ENCODE assay signal across 9 cellular contexts in genomic region chr19:50347089-50347581, GRCh38. TPM values are rescaled to one million over a fixed set of nuclear protein-coding genes. Genes with fewer than 3 reads are reported as not detected.
DNase-seq lines count a peak whose midpoint lies in the region; ATAC-seq and TF ChIP-seq lines count a peak whose summit lies in the region.
"Not testable (repeated sequence)": the region's sequence is repeated elsewhere in the genome, so short reads cannot be mapped to it uniquely, and the experiment has no call there.
"Had no signal": no experiment of that assay in that cellular context is flagged by ENCODE, and none has a peak within 500 bp of the region (broad histone marks: within the 10 kb centered on the region; RNA-seq: fewer than 3 reads in every experiment).

No MANE protein-coding gene starts in this region.

- TF ChIP-seq CTCF in CD4-positive, alpha-beta T cell (IDR thresholded peaks at IDR 0.05), result not testable (repeated sequence)

- peak overlapping the region; percentile 21 for H3K27ac Mint-ChIP-seq in CD4-positive, alpha-beta T cell
- H3K27ac Mint-ChIP-seq in activated CD4-positive, alpha-beta T cell treated with anti-CD3 and anti-CD28 coated beads, Interleukin-2, amount 10 ng/mL, durations not matched to agents 24 days and 14 days, result peak overlapping the region; percentile 88
- peak overlapping the region; percentile 85 for H3K27ac Mint-ChIP-seq in activated naive CD4-positive, alpha-beta T cell treated with anti-CD3 and anti-CD28 coated beads, Interleukin-2, amount 10 ng/mL, durations not matched to agents 7 days and 5 days
- H3K27ac Mint-ChIP-seq in stimulated activated memory B cell treated with anti-CD40 and anti-IgM and Interleukin-4, amounts not matched to agents 10 μg/mL and 1 μg/mL and 100 μg/mL, for 72 hours, result peak overlapping the region; percentile 94

- H3K27me3 Mint-ChIP-seq in CD4-positive, alpha-beta T cell; activated CD4-positive, alpha-beta T cell treated with anti-CD3 and anti-CD28 coated beads, Interleukin-2, amount 10 ng/mL, durations not matched to agents 24 days and 14 days; activated naive CD4-positive, alpha-beta T cell treated with anti-CD3 and anti-CD28 coated beads, Interleukin-2, amount 10 ng/mL, durations not matched to agents 7 days and 5 days; stimulated activated memory B cell treated with anti-CD40 and anti-IgM and Interleukin-4, amounts not matched to agents 10 μg/mL and 1 μg/mL and 100 μg/mL, for 72 hours: not testable (repeated sequence)

- not testable (repeated sequence) for DNase-seq in CD4-positive, alpha-beta T cell; activated naive CD4-positive, alpha-beta T cell treated with anti-CD3 and anti-CD28 coated beads, Interleukin-2, amount 10 ng/mL, durations not matched to agents 7 days and 5 days
- DNase-seq in NOMO-1 treated with dmso at 0.1 percent for 144 hours (lab: John Stamatoyannopoulos, UW; ENCODE audit: unreplicated experiment) (peak; percentile 40), kidney tubule cell (ENCODE audit: low spot score) (peak; percentile 40)
- peak; percentile 72 for DNase-seq in activated CD4-positive, alpha-beta T cell treated with anti-CD3 and anti-CD28 coated beads, Interleukin-2, amount 10 ng/mL, durations not matched to agents 24 days and 14 days

- not testable (repeated sequence) for H3K36me3 Mint-ChIP-seq in CD4-positive, alpha-beta T cell (ENCODE audit: low read depth); activated CD4-positive, alpha-beta T cell treated with anti-CD3 and anti-CD28 coated beads, Interleukin-2, amount 10 ng/mL, durations not matched to agents 24 days and 14 days (ENCODE audit: low read depth)
- H3K36me3 Mint-ChIP-seq in activated naive CD4-positive, alpha-beta T cell treated with anti-CD3 and anti-CD28 coated beads, Interleukin-2, amount 10 ng/mL, durations not matched to agents 7 days and 5 days, result peaks cover 15% of the 10 kb centered on the region
- H3K36me3 Mint-ChIP-seq in stimulated activated memory B cell treated with anti-CD40 and anti-IgM and Interleukin-4, amounts not matched to agents 10 μg/mL and 1 μg/mL and 100 μg/mL, for 72 hours, result peaks cover 17% of the 10 kb centered on the region

- not testable (repeated sequence) for H3K9me3 ChIP-seq in CD4-positive, alpha-beta T cell (ENCODE audit: control insufficient read depth, low read length)

- CTCF ChIA-PET in CD4-positive, alpha-beta T cell (lab: Charles Lee), result not testable (repeated sequence)
- CTCF ChIA-PET in activated naive CD4-positive, alpha-beta T cell treated with anti-CD3 and anti-CD28 coated beads, Interleukin-2, amount 10 ng/mL, durations not matched to agents 7 days and 5 days (lab: Charles Lee), result interaction anchor here (3.4 kb wide), 1 partner anchor 10 kb away, joined by 11 read pairs; no protein-coding TSS in a partner anchor

- H3K4me3 Mint-ChIP-seq in CD4-positive, alpha-beta T cell, result peak overlapping the region; percentile 36
- H3K4me3 Mint-ChIP-seq in activated CD4-positive, alpha-beta T cell treated with anti-CD3 and anti-CD28 coated beads, Interleukin-2, amount 10 ng/mL, durations not matched to agents 24 days and 14 days, result peak overlapping the region; percentile 66
- peak overlapping the region; percentile 3 for H3K4me3 Mint-ChIP-seq in activated naive CD4-positive, alpha-beta T cell treated with anti-CD3 and anti-CD28 coated beads, Interleukin-2, amount 10 ng/mL, durations not matched to agents 7 days and 5 days
- peak overlapping the region; percentile 30 for H3K4me3 Mint-ChIP-seq in stimulated activated memory B cell treated with anti-CD40 and anti-IgM and Interleukin-4, amounts not matched to agents 10 μg/mL and 1 μg/mL and 100 μg/mL, for 72 hours

- POLR2A ChIA-PET in CD4-positive, alpha-beta T cell (lab: Charles Lee), result interaction anchor here (1.0 kb wide), 1 partner anchor 13 kb away, joined by 3 read pairs; no protein-coding TSS in a partner anchor

- intact Hi-C loops in CD4-positive, alpha-beta T cell (cut with DNase I, micrococcal nuclease), result not testable (repeated sequence)
- intact Hi-C loops in activated CD4-positive, alpha-beta T cell treated with anti-CD3 and anti-CD28 coated beads, Interleukin-2, amount 10 ng/mL, durations not matched to agents 24 days and 14 days (cut with micrococcal nuclease), result loop anchor here (1.0 kb wide), 2 partner anchors 14 to 17 kb away; no protein-coding TSS in a partner anchor

- ATAC-seq in CD4-positive, alpha-beta T cell (ENCODE audit: poor library complexity), result not testable (repeated sequence)
- peak; percentile 39 for ATAC-seq in GM18868 (IDR thresholded peaks at IDR 0.05; ENCODE audit: unreplicated experiment)
- ATAC-seq in HG03135 (IDR thresholded peaks at IDR 0.05; ENCODE audit: unreplicated experiment), result peak; percentile 52
- peak; percentile 70 for ATAC-seq in stimulated activated memory B cell treated with anti-CD40 and anti-IgM and Interleukin-4, amounts not matched to agents 10 μg/mL and 1 μg/mL and 100 μg/mL, for 72 hours

- H3K4me1 Mint-ChIP-seq in CD4-positive, alpha-beta T cell (ENCODE audit: low read depth), result not testable (repeated sequence)
- H3K4me1 Mint-ChIP-seq in activated CD4-positive, alpha-beta T cell treated with anti-CD3 and anti-CD28 coated beads, Interleukin-2, amount 10 ng/mL, durations not matched to agents 24 days and 14 days, result peaks cover 27% of the 10 kb centered on the region
- H3K4me1 Mint-ChIP-seq in activated naive CD4-positive, alpha-beta T cell treated with anti-CD3 and anti-CD28 coated beads, Interleukin-2, amount 10 ng/mL, durations not matched to agents 7 days and 5 days, result peaks cover 31% of the 10 kb centered on the region
- H3K4me1 Mint-ChIP-seq in stimulated activated memory B cell treated with anti-CD40 and anti-IgM and Interleukin-4, amounts not matched to agents 10 μg/mL and 1 μg/mL and 100 μg/mL, for 72 hours, result peaks cover 62% of the 10 kb centered on the region

- H3K27me3 ChIP-seq in CD4-positive, alpha-beta T cell (ENCODE audit: control insufficient read depth, insufficient read depth, low read length), result not testable (repeated sequence)

- H3K27ac ChIP-seq in CD4-positive, alpha-beta T cell (ENCODE audit: low read depth, low read length), result not testable (repeated sequence)

- not testable (repeated sequence) for H3K9me3 Mint-ChIP-seq in CD4-positive, alpha-beta T cell; activated CD4-positive, alpha-beta T cell treated with anti-CD3 and anti-CD28 coated beads, Interleukin-2, amount 10 ng/mL, durations not matched to agents 24 days and 14 days; activated naive CD4-positive, alpha-beta T cell treated with anti-CD3 and anti-CD28 coated beads, Interleukin-2, amount 10 ng/mL, durations not matched to agents 7 days and 5 days; stimulated activated memory B cell treated with anti-CD40 and anti-IgM and Interleukin-4, amounts not matched to agents 10 μg/mL and 1 μg/mL and 100 μg/mL, for 72 hours

RNA-seq across cellular contexts. Expression of gene KCNC3, which starts 18.0 kb away (rescaled TPM):
- total RNA-seq in CD4-positive, alpha-beta T cell, result 1 to 10 TPM; 1.6 to 2.0 TPM
- total RNA-seq in activated CD4-positive, alpha-beta T cell treated with anti-CD3 and anti-CD28 coated beads, Interleukin-2, amount 10 ng/mL, durations not matched to agents 24 days and 14 days, result 20.3 TPM in 2 replicates
- total RNA-seq: HT1080 had no signal

RNA-seq across cellular contexts. Expression of gene NAPSA, which starts 18.3 kb away (rescaled TPM):
- under 1 TPM; 0.61 to 0.91 TPM for total RNA-seq in CD4-positive, alpha-beta T cell
- 13.6 and 18.0 TPM in 2 replicates for total RNA-seq in activated CD4-positive, alpha-beta T cell treated with anti-CD3 and anti-CD28 coated beads, Interleukin-2, amount 10 ng/mL, durations not matched to agents 24 days and 14 days
- total RNA-seq: HT1080 had no signal

RNA-seq across cellular contexts. Expression of gene NR1H2, which starts 29.1 kb away (rescaled TPM):
- total RNA-seq in CD4-positive, alpha-beta T cell, result 100 to 1,000 TPM; 261 to 265 TPM
- 81.4 and 84.7 TPM in 2 replicates for total RNA-seq in activated CD4-positive, alpha-beta T cell treated with anti-CD3 and anti-CD28 coated beads, Interleukin-2, amount 10 ng/mL, durations not matched to agents 24 days and 14 days

RNA-seq across cellular contexts. Expression of gene POLD1, which starts 37.0 kb away (rescaled TPM):
- 10 to 100 TPM; 22.1 to 24.2 TPM for total RNA-seq in CD4-positive, alpha-beta T cell
- 188 and 204 TPM in 2 replicates for total RNA-seq in activated CD4-positive, alpha-beta T cell treated with anti-CD3 and anti-CD28 coated beads, Interleukin-2, amount 10 ng/mL, durations not matched to agents 24 days and 14 days

Comparison
In these comparisons a context has a peak if more than half of its experiments do, and no peak if none do; other contexts are left out.
1. H3K27ac Mint-ChIP-seq: peak in every context shown above with its lines; median percentile 94 in stimulated activated memory B cell treated with anti-CD40 and anti-IgM and Interleukin-4, amounts not matched to agents 10 μg/mL and 1 μg/mL and 100 μg/mL, for 72 hours; 88 in activated CD4-positive, alpha-beta T cell treated with anti-CD3 and anti-CD28 coated beads, Interleukin-2, amount 10 ng/mL, durations not matched to agents 24 days and 14 days; 85 in activated naive CD4-positive, alpha-beta T cell treated with anti-CD3 and anti-CD28 coated beads, Interleukin-2, amount 10 ng/mL, durations not matched to agents 7 days and 5 days; 21 in CD4-positive, alpha-beta T cell.
2. H3K4me3 Mint-ChIP-seq: peak in every context shown above with its lines; median percentile 66 in activated CD4-positive, alpha-beta T cell treated with anti-CD3 and anti-CD28 coated beads, Interleukin-2, amount 10 ng/mL, durations not matched to agents 24 days and 14 days; 36 in CD4-positive, alpha-beta T cell; 30 in stimulated activated memory B cell treated with anti-CD40 and anti-IgM and Interleukin-4, amounts not matched to agents 10 μg/mL and 1 μg/mL and 100 μg/mL, for 72 hours; 3 in activated naive CD4-positive, alpha-beta T cell treated with anti-CD3 and anti-CD28 coated beads, Interleukin-2, amount 10 ng/mL, durations not matched to agents 7 days and 5 days.